Comparison of ENCODE assay signal across 7 cellular contexts in the genomic region with DNA sequence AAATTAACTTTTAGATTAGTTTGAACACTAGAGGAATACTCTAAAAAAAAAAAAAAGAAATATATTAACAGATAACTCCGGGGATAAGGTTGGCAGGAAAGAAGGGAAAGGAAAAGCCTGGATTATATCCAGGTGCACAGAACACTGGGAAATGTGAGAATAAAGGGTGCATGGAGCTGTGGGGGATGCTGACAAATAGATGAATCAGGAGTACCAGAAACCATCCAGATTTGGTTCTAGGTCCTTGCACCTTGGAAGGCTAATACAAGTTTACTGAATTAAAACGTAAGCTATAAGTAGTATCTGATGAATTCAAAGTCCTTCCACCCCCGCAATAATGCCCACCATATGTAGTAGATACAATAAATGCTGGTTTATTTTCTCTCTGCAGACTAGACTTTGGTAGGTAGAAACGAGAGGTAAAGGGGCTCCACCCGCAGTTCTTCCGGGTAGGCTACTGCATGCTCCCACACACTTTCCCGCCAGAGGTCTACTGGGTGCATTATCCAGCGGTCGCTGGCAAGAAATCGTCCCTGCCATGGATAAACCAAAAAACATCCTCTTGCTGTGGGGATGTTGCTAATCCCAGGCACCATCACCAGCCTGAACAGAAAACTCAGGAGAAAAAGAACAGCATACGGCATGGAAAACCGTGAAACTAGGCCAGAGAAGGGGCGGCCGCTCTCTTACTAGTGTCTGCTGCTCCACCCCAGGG. TPM values are rescaled to one million over a fixed set of nuclear protein-coding genes. Genes with fewer than 3 reads are reported as not detected.
A peak's percentile ranks its signal among the peaks of the same experiment; 100 is the strongest.
DNase-seq lines count a peak whose midpoint lies in the region; ATAC-seq, FAIRE-seq and TF ChIP-seq lines count a peak whose summit lies in the region.

No MANE protein-coding gene starts in this region.

- H3K4me1 Mint-ChIP-seq in central memory CD8-positive, alpha-beta T cell, result peaks cover 16% of the 10 kb centered on the region
- H3K4me1 Mint-ChIP-seq in CD8-positive, alpha-beta T cell (ENCODE audit: low read depth), result peaks cover 12% of the 10 kb centered on the region

- FAIRE-seq in GM19239 (lab: Jason Lieb, UNC), result no peak

- H3K36me3 ChIP-seq in MG63 (peaks cover 39% of the 10 kb centered on the region), lung (ENCODE audit: control insufficient read depth in 2 of 2, insufficient read depth in 2 of 2, low read length in 2 of 2) (no peaks in the 10 kb centered on the region), testis (ENCODE audit: low read depth, missing control alignments) (no peaks in the 10 kb centered on the region)
- H3K36me3 ChIP-seq in CD8-positive, alpha-beta T cell (ENCODE audit: insufficient read depth, low read length), result no peaks in the 10 kb centered on the region

- peak; percentile 22 for DNase-seq in MG63
- no peak for DNase-seq in central memory CD8-positive, alpha-beta T cell (ENCODE audit: low spot score in 2 of 2)
- DNase-seq in lung (ENCODE audit: low spot score), result no peak
- peak; percentile 21 for DNase-seq in testis
- DNase-seq in GM19239 (ENCODE audit: insufficient read length, low spot score), result no peak
- DNase-seq in CD8-positive, alpha-beta T cell, result no peak

- 0 out of 2 replicates have a peak, but pooled peaks cover 2% of the 10 kb centered on the region for H3K9me3 ChIP-seq in MG63
- no peaks in the 10 kb centered on the region for H3K9me3 ChIP-seq in lung (ENCODE audit: control insufficient read depth in 2 of 2, insufficient read depth in 1 of 2, low read length in 1 of 2)
- no peaks in the 10 kb centered on the region for H3K9me3 ChIP-seq in testis
- H3K9me3 ChIP-seq in CD8-positive, alpha-beta T cell (ENCODE audit: low read length), result no peaks in the 10 kb centered on the region

- H3K27me3 Mint-ChIP-seq in central memory CD8-positive, alpha-beta T cell, result peaks cover 47% of the 10 kb centered on the region
- H3K27me3 Mint-ChIP-seq in CD8-positive, alpha-beta T cell (ENCODE audit: low read depth), result peaks cover 49% of the 10 kb centered on the region

- TF ChIP-seq POLR2A in testis (IDR thresholded peaks at IDR 0.05), result no peak

- TF ChIP-seq CTCF in lung (IDR thresholded peaks at IDR 0.05; ENCODE audit: control extremely low read depth, extremely low read depth), result no peak
- TF ChIP-seq CTCF in testis (IDR thresholded peaks at IDR 0.05), result no peak
- no peak for TF ChIP-seq CTCF in CD8-positive, alpha-beta T cell (IDR thresholded peaks at IDR 0.05)

- H3K27ac Mint-ChIP-seq in central memory CD8-positive, alpha-beta T cell (ENCODE audit: low read depth), result no peak overlapping the region
- H3K27ac Mint-ChIP-seq in CD8-positive, alpha-beta T cell, result no peak overlapping the region

- H3K36me3 Mint-ChIP-seq in central memory CD8-positive, alpha-beta T cell (ENCODE audit: insufficient read depth), result peaks cover 1% of the 10 kb centered on the region
- H3K36me3 Mint-ChIP-seq in CD8-positive, alpha-beta T cell, result no peaks in the 10 kb centered on the region

- H3K4me1 ChIP-seq in lung (ENCODE audit: control insufficient read depth in 2 of 2, insufficient read depth in 2 of 2, low read length in 2 of 2), result peaks cover 0 to 6% of the 10 kb centered on the region in 2 donors
- H3K4me1 ChIP-seq in testis, result peaks cover 3% of the 10 kb centered on the region
- H3K4me1 ChIP-seq in CD8-positive, alpha-beta T cell (ENCODE audit: insufficient read depth, low read length), result peaks cover 5% of the 10 kb centered on the region

- H3K27me3 ChIP-seq in MG63 (no peaks in the 10 kb centered on the region), lung (ENCODE audit: control insufficient read depth, insufficient read depth) (no peaks in the 10 kb centered on the region), testis (no peaks in the 10 kb centered on the region)
- H3K27me3 ChIP-seq in CD8-positive, alpha-beta T cell (ENCODE audit: insufficient read depth, low read length), result peaks cover 9% of the 10 kb centered on the region

- ATAC-seq in central memory CD8-positive, alpha-beta T cell (replicated peaks; ENCODE audit: extremely low read depth, poor library complexity, severe bottlenecking), result no peak
- ATAC-seq in lung (ENCODE audit: insufficient read depth, low FRiP score) (no peak), HG03520 (IDR thresholded peaks at IDR 0.05; ENCODE audit: unreplicated experiment) (no peak)
- no peak for ATAC-seq in CD8-positive, alpha-beta T cell

- CTCF ChIA-PET in CD8-positive, alpha-beta T cell (lab: Charles Lee), result no interaction called here

- POLR2A ChIA-PET in CD8-positive, alpha-beta T cell (lab: Charles Lee), result no interaction called here

- intact Hi-C loops in testis (cut with DNase I; ENCODE audit: low total_unique reads), result no loop called here
- intact Hi-C loops in CD8-positive, alpha-beta T cell (cut with DNase I, micrococcal nuclease), result no loop called here

- WGBS in lung, 2 donors, result 41 to 74% methylated on average over 14 of the region's 14 CpGs
- 22 to 29% methylated on average over 14 of the region's 14 CpGs for WGBS in testis, 2 donors

- no peaks in the 10 kb centered on the region for H3K9me3 Mint-ChIP-seq in central memory CD8-positive, alpha-beta T cell
- peaks cover 2% of the 10 kb centered on the region for H3K9me3 Mint-ChIP-seq in CD8-positive, alpha-beta T cell

- H3K4me3 ChIP-seq in MG63 (peak overlapping the region; percentile 73), lung (peak overlapping the region; percentile 74), testis (peak overlapping the region; percentile 77 to 88)
- no peak overlapping the region for H3K4me3 ChIP-seq in CD8-positive, alpha-beta T cell (ENCODE audit: low read depth, low read length)

- peak overlapping the region; percentile 76 for H3K4me3 Mint-ChIP-seq in central memory CD8-positive, alpha-beta T cell
- H3K4me3 Mint-ChIP-seq in CD8-positive, alpha-beta T cell, result no peak overlapping the region

- H3K27ac ChIP-seq in lung (ENCODE audit: low read depth in 1 of 2, low read length in 1 of 2), result peak overlapping the region; percentile 91 to 93
- peak overlapping the region; percentile 89 to 94 for H3K27ac ChIP-seq in testis
- no peak overlapping the region for H3K27ac ChIP-seq in CD8-positive, alpha-beta T cell (ENCODE audit: low read depth, low read length)

RNA-seq across cellular contexts. Expression of gene CNRIP1, which starts 1.6 kb away (rescaled TPM):
- 28.5 and 33.4 TPM in 2 replicates for total RNA-seq in MG63 (2014; rRNA removed; shearing (Covaris generic); ENCODE audit: low replicate concordance)
- total RNA-seq in lung (10 to 100 TPM; 13.6 to 29.3 TPM), testis (1 to 10 TPM; 5.8 to 9.2 TPM)
- polyA plus RNA-seq in lung (10 to 100 TPM in 1 of 2 donors, 1 to 10 TPM in 1; 9.0 to 15.4 TPM), testis (ENCODE audit: insufficient read depth, low read depth, low replicate concordance) (10.5 TPM)
- total RNA-seq in CD8-positive, alpha-beta T cell, result not detected

RNA-seq across cellular contexts. Expression of gene PLEK, which starts 47.0 kb away (rescaled TPM):
- total RNA-seq in MG63 (2014; rRNA removed; shearing (Covaris generic); ENCODE audit: low replicate concordance), result not detected in 2 replicates
- total RNA-seq in lung, result 10 to 100 TPM; 25.9 to 29.0 TPM
- polyA plus RNA-seq in lung, result 100 to 1,000 TPM in 1 of 2 donors, 1 to 10 TPM in 1; 8.2 to 181 TPM
- total RNA-seq in testis, result 1 to 10 TPM; 1.7 to 2.4 TPM
- polyA plus RNA-seq in testis (ENCODE audit: insufficient read depth, low read depth, low replicate concordance), result 9.2 TPM
- 10 to 100 TPM; 10.3 to 11.6 TPM for total RNA-seq in CD8-positive, alpha-beta T cell

Comparison
In these comparisons a context has a peak if more than half of its experiments do, and no peak if none do; other contexts are left out.
1. DNase-seq: peak in MG63 (single experiment) and testis (single experiment); none in central memory CD8-positive, alpha-beta T cell (0 of 2), lung (single experiment), GM19239 (single experiment) and CD8-positive, alpha-beta T cell (0 of 7).
2. RNA of gene CNRIP1, which starts 1.6 kb away (total RNA-seq): 28.5 to 33.4 TPM in MG63, 13.6 to 29.3 TPM in lung and 5.8 to 9.2 TPM in testis; not detected in CD8-positive, alpha-beta T cell; every median in the first group is over 4 times any median in the second.